In genomic region chr17:68733241-68734176, GRCh38 we compare ENCODE assay signal across 1 cellular context.
TF ChIP-seq lines count a peak whose summit lies in the region.

No MANE protein-coding gene starts in this region.

TF ChIP-seq in HepG2, 621 proteins besides CTCF, POLR2A, EP300 and RAD21 (continued from another document):
- TF ChIP-seq HOMEZ (CRISPR knock-in tag; IDR thresholded peaks at IDR 0.05; ENCODE audit: low read depth) (peak; percentile 47), GATA4 (IDR thresholded peaks at IDR 0.05; ENCODE audit: borderline replicate concordance, low read depth) (peak; percentile 58; the same call in 1 of the 2 replicates), SIX1 (CRISPR knock-in tag; IDR thresholded peaks at IDR 0.05; ENCODE audit: borderline replicate concordance) (no peak), ZNF367 (CRISPR knock-in tag; IDR thresholded peaks at IDR 0.05; ENCODE audit: borderline replicate concordance) (no peak)
